In genomic region chr19:38362076-38362945, GRCh38 we compare ENCODE assay signal across 8 cellular contexts. TPM values are rescaled to one million over a fixed set of nuclear protein-coding genes. Genes with fewer than 3 reads are reported as not detected.
A peak's percentile ranks its signal among the peaks of the same experiment; 100 is the strongest.
DNase-seq lines count a peak whose midpoint lies in the region; ATAC-seq and TF ChIP-seq lines count a peak whose summit lies in the region.

No MANE protein-coding gene starts in this region.

- H3K4me3 Mint-ChIP-seq in HFFc6, result peak overlapping the region; percentile 87
- peak overlapping the region; percentile 86 for H3K4me3 Mint-ChIP-seq in endothelial cell (ENCODE audit: unreplicated experiment)

- H3K36me3 Mint-ChIP-seq in HFFc6 (ENCODE audit: low read depth) (no peaks in the 10 kb centered on the region), endothelial cell (ENCODE audit: low read depth, unreplicated experiment) (peaks cover 6% of the 10 kb centered on the region)

- H3K4me1 ChIP-seq in mucosa of descending colon (ENCODE audit: low read depth), result peaks cover 12% of the 10 kb centered on the region

- no peak overlapping the region for H3K4me3 ChIP-seq in mucosa of descending colon

- DNase-seq in COLO829 (ENCODE audit: low spot score), result peak; percentile 41
- DNase-seq in HFFc6, result peak; percentile 51
- DNase-seq in NCI-H526 treated with DMSO at 0.1 percent for 48 hours (lab: John Stamatoyannopoulos, UW), result peak; percentile 55
- peak; percentile 87 for DNase-seq in activated CD8-positive, alpha-beta memory T cell treated with anti-CD3 and anti-CD28 coated beads for 24 hours
- DNase-seq in endothelial cell (ENCODE audit: low spot score), result peak; percentile 82
- DNase-seq in mucosa of descending colon, result peak; percentile 89 to 92 (median 91)
- DNase-seq in stimulated activated CD8-positive, alpha-beta memory T cell treated with anti-CD3 and anti-CD28 coated beads, Interleukin-4, amount 100 ng/mL, for 4 hours (ENCODE audit: low read depth in 2 of 2, low spot score in 1 of 2), result peak; percentile 35 to 43

- H3K27me3 Mint-ChIP-seq in HFFc6 (ENCODE audit: insufficient read depth) (peaks cover 36% of the 10 kb centered on the region), endothelial cell (ENCODE audit: unreplicated experiment) (peaks cover 23% of the 10 kb centered on the region)

- H3K27ac Mint-ChIP-seq in HFFc6 (no peak overlapping the region), endothelial cell (ENCODE audit: unreplicated experiment) (peak overlapping the region; percentile 57)

- H3K4me1 Mint-ChIP-seq in HFFc6 (ENCODE audit: low read depth), result no peaks in the 10 kb centered on the region
- H3K4me1 Mint-ChIP-seq in endothelial cell (ENCODE audit: unreplicated experiment), result peaks cover 7% of the 10 kb centered on the region

- TF ChIP-seq CTCF in HFFc6 (IDR thresholded peaks at IDR 0.05) (no peak), endothelial cell (IDR thresholded peaks at IDR 0.05; ENCODE audit: unreplicated experiment) (no peak), mucosa of descending colon (IDR thresholded peaks at IDR 0.05) (no peak)

- peak; percentile 85 for ATAC-seq in mucosa of descending colon
- ATAC-seq in GM19395 (IDR thresholded peaks at IDR 0.05; ENCODE audit: unreplicated experiment), result no peak

- H3K9me3 Mint-ChIP-seq in HFFc6 (no peaks in the 10 kb centered on the region), endothelial cell (ENCODE audit: unreplicated experiment) (no peaks in the 10 kb centered on the region)

- H3K9me3 ChIP-seq in mucosa of descending colon, result peaks cover 4% of the 10 kb centered on the region

- intact Hi-C loops in mucosa of descending colon (cut with DNase I, micrococcal nuclease), result no loop called here

- no peaks in the 10 kb centered on the region for H3K36me3 ChIP-seq in mucosa of descending colon (ENCODE audit: low read depth)

RNA-seq across cellular contexts. Expression of gene PSMD8, which starts 12.1 kb away (rescaled TPM):
- 100 to 1,000 TPM; 229 to 298 (median 259) TPM for total RNA-seq in HFFc6 (2021; fragmentation: NEBNext Ultra II Directional; extraction: Animal tissue kit (Norgen Biotek cat#: 25700))
- total RNA-seq in endothelial cell (ENCODE audit: unreplicated experiment) (137 TPM), mucosa of descending colon (100 to 1,000 TPM; 121 to 144 (median 141) TPM)

RNA-seq across cellular contexts. Expression of gene GGN, which starts 25.5 kb away (rescaled TPM):
- 1 to 10 TPM; 1.7 to 3.2 (median 2.2) TPM for total RNA-seq in HFFc6 (2021; fragmentation: NEBNext Ultra II Directional; extraction: Animal tissue kit (Norgen Biotek cat#: 25700))
- total RNA-seq in endothelial cell (ENCODE audit: unreplicated experiment) (0.74 TPM), mucosa of descending colon (under 1 TPM in 2 of 3 donors, not detected in 1; 0.12 to 0.20 TPM)

RNA-seq across cellular contexts. Expression of gene SPRED3, which starts 26.2 kb away (rescaled TPM):
- total RNA-seq in HFFc6 (2021; fragmentation: NEBNext Ultra II Directional; extraction: Animal tissue kit (Norgen Biotek cat#: 25700)), result 10 to 100 TPM; 11.7 to 15.3 (median 13.1) TPM
- total RNA-seq in endothelial cell (ENCODE audit: unreplicated experiment) (3.2 TPM), mucosa of descending colon (under 1 TPM; 0.46 to 0.82 (median 0.80) TPM)

RNA-seq across cellular contexts. Expression of gene CATSPERG, which starts 26.7 kb away (rescaled TPM):
- total RNA-seq in HFFc6 (2021; fragmentation: NEBNext Ultra II Directional; extraction: Animal tissue kit (Norgen Biotek cat#: 25700)), result under 1 TPM in 5 of 6 experiments, not detected in 1; 0.14 to 0.66 (median 0.25) TPM
- total RNA-seq in endothelial cell (ENCODE audit: unreplicated experiment) (3.2 TPM), mucosa of descending colon (10 to 100 TPM in 2 of 3 donors, 1 to 10 TPM in 1; 8.1 to 14.2 (median 10.1) TPM)

RNA-seq across cellular contexts. Expression of gene FAM98C, which starts 40.6 kb away (rescaled TPM):
- total RNA-seq in HFFc6 (2021; fragmentation: NEBNext Ultra II Directional; extraction: Animal tissue kit (Norgen Biotek cat#: 25700)), result 10 to 100 TPM; 12.5 to 16.9 (median 15.6) TPM
- total RNA-seq in endothelial cell (ENCODE audit: unreplicated experiment) (10.6 TPM), mucosa of descending colon (10 to 100 TPM; 24.1 to 42.3 (median 30.1) TPM)

Comparison
In these comparisons a context has a peak if more than half of its experiments do, and no peak if none do; other contexts are left out.
1. DNase-seq: peak in every context shown above with its lines; median percentile 91 in mucosa of descending colon; 87 in activated CD8-positive, alpha-beta memory T cell treated with anti-CD3 and anti-CD28 coated beads for 24 hours; 82 in endothelial cell; 55 in NCI-H526 treated with DMSO at 0.1 percent for 48 hours; 51 in HFFc6; 41 in COLO829; 39 in stimulated activated CD8-positive, alpha-beta memory T cell treated with anti-CD3 and anti-CD28 coated beads, Interleukin-4, amount 100 ng/mL, for 4 hours.